ENCODE assay signal across 6 cellular contexts in genomic region chr2:241150660-241151530, GRCh38. TPM values are rescaled to one million over a fixed set of nuclear protein-coding genes. Genes with fewer than 3 reads are reported as not detected.
A peak's percentile ranks its signal among the peaks of the same experiment; 100 is the strongest.
DNase-seq lines count a peak whose midpoint lies in the region; FAIRE-seq and TF ChIP-seq lines count a peak whose summit lies in the region.

No MANE protein-coding gene starts in this region.

- no peaks in the 10 kb centered on the region for H3K9me3 Mint-ChIP-seq in nephron progenitor cell

- no peak for TF ChIP-seq CTCF in breast epithelium (IDR thresholded peaks at IDR 0.05)
- no peak for TF ChIP-seq CTCF in nephron progenitor cell (IDR thresholded peaks at IDR 0.05)
- TF ChIP-seq CTCF in D721Med (IDR thresholded peaks at IDR 0.05; ENCODE audit: insufficient read depth, missing control alignments), result no peak

- no peaks in the 10 kb centered on the region for H3K9me3 ChIP-seq in breast epithelium

- DNase-seq in HTR-8/SVneo (ENCODE audit: insufficient read length, low spot score) (no peak), breast epithelium (ENCODE audit: low spot score in 2 of 2) (peak in 1 of 2 donors; percentile 21), nephron progenitor cell (no peak), D721Med (ENCODE audit: insufficient read length, low spot score) (no peak), COLO829 (ENCODE audit: low spot score) (no peak)
- DNase-seq in stimulated activated CD4-positive, alpha-beta T cell treated with anti-CD3 and anti-CD28 coated beads, Interleukin-2, amount 100 ng/mL, for 48 hours, result no peak

- no peaks in the 10 kb centered on the region for H3K36me3 ChIP-seq in breast epithelium

- FAIRE-seq in HTR-8/SVneo (lab: Jason Lieb, UNC) (peak; percentile 28), D721Med (lab: Jason Lieb, UNC) (no peak)

- peaks cover 3 to 15% of the 10 kb centered on the region in 2 donors for H3K4me1 ChIP-seq in breast epithelium

- H3K27ac Mint-ChIP-seq in nephron progenitor cell, result peak overlapping the region; percentile 9

- peak overlapping the region; percentile 93 for H3K4me3 Mint-ChIP-seq in nephron progenitor cell

- H3K27ac ChIP-seq in breast epithelium, result peak overlapping the region; percentile 79 to 91

- H3K4me3 ChIP-seq in breast epithelium, result peak overlapping the region; percentile 86 to 98 (median 95)

- peaks cover 9% of the 10 kb centered on the region for H3K27me3 Mint-ChIP-seq in nephron progenitor cell (ENCODE audit: low read depth, poor library complexity)

- no peaks in the 10 kb centered on the region for H3K27me3 ChIP-seq in breast epithelium

- peaks cover 34% of the 10 kb centered on the region for H3K4me1 Mint-ChIP-seq in nephron progenitor cell

- TF ChIP-seq POLR2A in breast epithelium (IDR thresholded peaks at IDR 0.05), result no peak

- H3K36me3 Mint-ChIP-seq in nephron progenitor cell (ENCODE audit: low read depth), result peaks cover 5% of the 10 kb centered on the region

- intact Hi-C loops in breast epithelium (cut with DNase I; ENCODE audit: low total_unique reads), result no loop called here

RNA-seq across cellular contexts. Expression of gene PPP1R7, which starts 0.6 kb away (rescaled TPM):
- 10 to 100 TPM; 39.4 to 50.9 (median 43.6) TPM for total RNA-seq in breast epithelium

RNA-seq across cellular contexts. Expression of gene PASK, which starts 1.6 kb away (rescaled TPM):
- total RNA-seq in breast epithelium, result 1 to 10 TPM; 4.3 to 7.3 (median 6.6) TPM

RNA-seq across cellular contexts. Expression of gene ANO7, which starts 37.6 kb away (rescaled TPM):
- total RNA-seq in breast epithelium, result 1 to 10 TPM in 1 of 3 donors, under 1 TPM in 1, not detected in 1; 0.98 to 1.6 TPM

RNA-seq across cellular contexts. Expression of gene MTERF4, which starts 48.8 kb away (rescaled TPM):
- total RNA-seq in breast epithelium, result 10 to 100 TPM; 35.7 to 54.6 (median 50.2) TPM
